In genomic region chr7:157404845-157405481, GRCh38 we compare ENCODE assay signal across 1 cellular context.
TF ChIP-seq lines count a peak whose summit lies in the region.

No MANE protein-coding gene starts in this region.

TF ChIP-seq in K562, 482 proteins besides CTCF, POLR2A, EP300 and RAD21 (continued from another document and continues in another):
- TF ChIP-seq ZNF318 (IDR thresholded peaks at IDR 0.05; ENCODE audit: borderline replicate concordance in 1 of 2, low read depth in 1 of 2) (peak in 1 of 2 experiments; percentile 97; a peak in 2 of 4 replicates), TAF7 (tag; IDR thresholded peaks at IDR 0.05) (no peak), ZNF239 (CRISPR knock-in tag; IDR thresholded peaks at IDR 0.05) (no peak), TRIM28 (IDR thresholded peaks at IDR 0.05) (no peak), GTF2E2 (tag; IDR thresholded peaks at IDR 0.05) (no peak), E2F4 (CRISPR knock-in tag; IDR thresholded peaks at IDR 0.05; ENCODE audit: low read depth) (no peak), NR2C1 (IDR thresholded peaks at IDR 0.05) (0 out of 2 replicates have a peak, but pooled peaks have one; percentile 36), NR2C1 (tag; IDR thresholded peaks at IDR 0.05) (peak; percentile 64; the same call in 1 of the 2 replicates), NFYB (IDR thresholded peaks at IDR 0.05; ENCODE audit: extremely low read depth, insufficient read length) (no peak), E2F5 (CRISPR knock-in tag; IDR thresholded peaks at IDR 0.05) (no peak), ZNF79 (CRISPR knock-in tag; IDR thresholded peaks at IDR 0.05; ENCODE audit: low read depth) (no peak), RBM17 (IDR thresholded peaks at IDR 0.05; ENCODE audit: borderline replicate concordance, low read depth, low read length) (no peak), ZC3H4 (CRISPR knock-in tag; IDR thresholded peaks at IDR 0.05; ENCODE audit: borderline replicate concordance) (no peak), ZNF174 (CRISPR knock-in tag; IDR thresholded peaks at IDR 0.05) (no peak), ELF4 (CRISPR knock-in tag; IDR thresholded peaks at IDR 0.05) (peak; percentile 92), KLF6 (CRISPR knock-in tag; IDR thresholded peaks at IDR 0.05; ENCODE audit: borderline replicate concordance) (peak; percentile 47; the same call in 1 of the 2 replicates), ZNF785 (CRISPR knock-in tag; IDR thresholded peaks at IDR 0.05) (no peak), NFATC3 (IDR thresholded peaks at IDR 0.05) (0 out of 2 replicates have a peak, but pooled peaks have one; percentile 70), HOXB6 (CRISPR knock-in tag; IDR thresholded peaks at IDR 0.05; ENCODE audit: borderline replicate concordance) (no peak), ETV6 (IDR thresholded peaks at IDR 0.05; ENCODE audit: borderline replicate concordance in 1 of 2, low read depth in 2 of 2, low read length in 1 of 2) (peak in 1 of 2 experiments; percentile 63; a peak in 1 of 4 replicates), ETV6 (CRISPR knock-in tag; IDR thresholded peaks at IDR 0.05; ENCODE audit: borderline replicate concordance) (no peak), KLF13 (tag; IDR thresholded peaks at IDR 0.05; ENCODE audit: borderline replicate concordance, low read depth) (no peak), RUNX1 (IDR thresholded peaks at IDR 0.05; ENCODE audit: low read depth) (no peak)
- TF ChIP-seq, protein P1, sequence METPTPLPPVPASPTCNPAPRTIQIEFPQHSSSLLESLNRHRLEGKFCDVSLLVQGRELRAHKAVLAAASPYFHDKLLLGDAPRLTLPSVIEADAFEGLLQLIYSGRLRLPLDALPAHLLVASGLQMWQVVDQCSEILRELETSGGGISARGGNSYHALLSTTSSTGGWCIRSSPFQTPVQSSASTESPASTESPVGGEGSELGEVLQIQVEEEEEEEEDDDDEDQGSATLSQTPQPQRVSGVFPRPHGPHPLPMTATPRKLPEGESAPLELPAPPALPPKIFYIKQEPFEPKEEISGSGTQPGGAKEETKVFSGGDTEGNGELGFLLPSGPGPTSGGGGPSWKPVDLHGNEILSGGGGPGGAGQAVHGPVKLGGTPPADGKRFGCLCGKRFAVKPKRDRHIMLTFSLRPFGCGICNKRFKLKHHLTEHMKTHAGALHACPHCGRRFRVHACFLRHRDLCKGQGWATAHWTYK (CRISPR knock-in tag; IDR thresholded peaks at IDR 0.05) = peak; percentile 88
- TF ChIP-seq, protein P2, sequence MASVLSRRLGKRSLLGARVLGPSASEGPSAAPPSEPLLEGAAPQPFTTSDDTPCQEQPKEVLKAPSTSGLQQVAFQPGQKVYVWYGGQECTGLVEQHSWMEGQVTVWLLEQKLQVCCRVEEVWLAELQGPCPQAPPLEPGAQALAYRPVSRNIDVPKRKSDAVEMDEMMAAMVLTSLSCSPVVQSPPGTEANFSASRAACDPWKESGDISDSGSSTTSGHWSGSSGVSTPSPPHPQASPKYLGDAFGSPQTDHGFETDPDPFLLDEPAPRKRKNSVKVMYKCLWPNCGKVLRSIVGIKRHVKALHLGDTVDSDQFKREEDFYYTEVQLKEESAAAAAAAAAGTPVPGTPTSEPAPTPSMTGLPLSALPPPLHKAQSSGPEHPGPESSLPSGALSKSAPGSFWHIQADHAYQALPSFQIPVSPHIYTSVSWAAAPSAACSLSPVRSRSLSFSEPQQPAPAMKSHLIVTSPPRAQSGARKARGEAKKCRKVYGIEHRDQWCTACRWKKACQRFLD (CRISPR knock-in tag; IDR thresholded peaks at IDR 0.05) = peak; percentile 72
- TF ChIP-seq, protein P3, sequence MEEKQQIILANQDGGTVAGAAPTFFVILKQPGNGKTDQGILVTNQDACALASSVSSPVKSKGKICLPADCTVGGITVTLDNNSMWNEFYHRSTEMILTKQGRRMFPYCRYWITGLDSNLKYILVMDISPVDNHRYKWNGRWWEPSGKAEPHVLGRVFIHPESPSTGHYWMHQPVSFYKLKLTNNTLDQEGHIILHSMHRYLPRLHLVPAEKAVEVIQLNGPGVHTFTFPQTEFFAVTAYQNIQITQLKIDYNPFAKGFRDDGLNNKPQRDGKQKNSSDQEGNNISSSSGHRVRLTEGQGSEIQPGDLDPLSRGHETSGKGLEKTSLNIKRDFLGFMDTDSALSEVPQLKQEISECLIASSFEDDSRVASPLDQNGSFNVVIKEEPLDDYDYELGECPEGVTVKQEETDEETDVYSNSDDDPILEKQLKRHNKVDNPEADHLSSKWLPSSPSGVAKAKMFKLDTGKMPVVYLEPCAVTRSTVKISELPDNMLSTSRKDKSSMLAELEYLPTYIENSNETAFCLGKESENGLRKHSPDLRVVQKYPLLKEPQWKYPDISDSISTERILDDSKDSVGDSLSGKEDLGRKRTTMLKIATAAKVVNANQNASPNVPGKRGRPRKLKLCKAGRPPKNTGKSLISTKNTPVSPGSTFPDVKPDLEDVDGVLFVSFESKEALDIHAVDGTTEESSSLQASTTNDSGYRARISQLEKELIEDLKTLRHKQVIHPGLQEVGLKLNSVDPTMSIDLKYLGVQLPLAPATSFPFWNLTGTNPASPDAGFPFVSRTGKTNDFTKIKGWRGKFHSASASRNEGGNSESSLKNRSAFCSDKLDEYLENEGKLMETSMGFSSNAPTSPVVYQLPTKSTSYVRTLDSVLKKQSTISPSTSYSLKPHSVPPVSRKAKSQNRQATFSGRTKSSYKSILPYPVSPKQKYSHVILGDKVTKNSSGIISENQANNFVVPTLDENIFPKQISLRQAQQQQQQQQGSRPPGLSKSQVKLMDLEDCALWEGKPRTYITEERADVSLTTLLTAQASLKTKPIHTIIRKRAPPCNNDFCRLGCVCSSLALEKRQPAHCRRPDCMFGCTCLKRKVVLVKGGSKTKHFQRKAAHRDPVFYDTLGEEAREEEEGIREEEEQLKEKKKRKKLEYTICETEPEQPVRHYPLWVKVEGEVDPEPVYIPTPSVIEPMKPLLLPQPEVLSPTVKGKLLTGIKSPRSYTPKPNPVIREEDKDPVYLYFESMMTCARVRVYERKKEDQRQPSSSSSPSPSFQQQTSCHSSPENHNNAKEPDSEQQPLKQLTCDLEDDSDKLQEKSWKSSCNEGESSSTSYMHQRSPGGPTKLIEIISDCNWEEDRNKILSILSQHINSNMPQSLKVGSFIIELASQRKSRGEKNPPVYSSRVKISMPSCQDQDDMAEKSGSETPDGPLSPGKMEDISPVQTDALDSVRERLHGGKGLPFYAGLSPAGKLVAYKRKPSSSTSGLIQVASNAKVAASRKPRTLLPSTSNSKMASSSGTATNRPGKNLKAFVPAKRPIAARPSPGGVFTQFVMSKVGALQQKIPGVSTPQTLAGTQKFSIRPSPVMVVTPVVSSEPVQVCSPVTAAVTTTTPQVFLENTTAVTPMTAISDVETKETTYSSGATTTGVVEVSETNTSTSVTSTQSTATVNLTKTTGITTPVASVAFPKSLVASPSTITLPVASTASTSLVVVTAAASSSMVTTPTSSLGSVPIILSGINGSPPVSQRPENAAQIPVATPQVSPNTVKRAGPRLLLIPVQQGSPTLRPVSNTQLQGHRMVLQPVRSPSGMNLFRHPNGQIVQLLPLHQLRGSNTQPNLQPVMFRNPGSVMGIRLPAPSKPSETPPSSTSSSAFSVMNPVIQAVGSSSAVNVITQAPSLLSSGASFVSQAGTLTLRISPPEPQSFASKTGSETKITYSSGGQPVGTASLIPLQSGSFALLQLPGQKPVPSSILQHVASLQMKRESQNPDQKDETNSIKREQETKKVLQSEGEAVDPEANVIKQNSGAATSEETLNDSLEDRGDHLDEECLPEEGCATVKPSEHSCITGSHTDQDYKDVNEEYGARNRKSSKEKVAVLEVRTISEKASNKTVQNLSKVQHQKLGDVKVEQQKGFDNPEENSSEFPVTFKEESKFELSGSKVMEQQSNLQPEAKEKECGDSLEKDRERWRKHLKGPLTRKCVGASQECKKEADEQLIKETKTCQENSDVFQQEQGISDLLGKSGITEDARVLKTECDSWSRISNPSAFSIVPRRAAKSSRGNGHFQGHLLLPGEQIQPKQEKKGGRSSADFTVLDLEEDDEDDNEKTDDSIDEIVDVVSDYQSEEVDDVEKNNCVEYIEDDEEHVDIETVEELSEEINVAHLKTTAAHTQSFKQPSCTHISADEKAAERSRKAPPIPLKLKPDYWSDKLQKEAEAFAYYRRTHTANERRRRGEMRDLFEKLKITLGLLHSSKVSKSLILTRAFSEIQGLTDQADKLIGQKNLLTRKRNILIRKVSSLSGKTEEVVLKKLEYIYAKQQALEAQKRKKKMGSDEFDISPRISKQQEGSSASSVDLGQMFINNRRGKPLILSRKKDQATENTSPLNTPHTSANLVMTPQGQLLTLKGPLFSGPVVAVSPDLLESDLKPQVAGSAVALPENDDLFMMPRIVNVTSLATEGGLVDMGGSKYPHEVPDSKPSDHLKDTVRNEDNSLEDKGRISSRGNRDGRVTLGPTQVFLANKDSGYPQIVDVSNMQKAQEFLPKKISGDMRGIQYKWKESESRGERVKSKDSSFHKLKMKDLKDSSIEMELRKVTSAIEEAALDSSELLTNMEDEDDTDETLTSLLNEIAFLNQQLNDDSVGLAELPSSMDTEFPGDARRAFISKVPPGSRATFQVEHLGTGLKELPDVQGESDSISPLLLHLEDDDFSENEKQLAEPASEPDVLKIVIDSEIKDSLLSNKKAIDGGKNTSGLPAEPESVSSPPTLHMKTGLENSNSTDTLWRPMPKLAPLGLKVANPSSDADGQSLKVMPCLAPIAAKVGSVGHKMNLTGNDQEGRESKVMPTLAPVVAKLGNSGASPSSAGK (IDR thresholded peaks at IDR 0.05) = peak; percentile 96
- TF ChIP-seq, protein P4, sequence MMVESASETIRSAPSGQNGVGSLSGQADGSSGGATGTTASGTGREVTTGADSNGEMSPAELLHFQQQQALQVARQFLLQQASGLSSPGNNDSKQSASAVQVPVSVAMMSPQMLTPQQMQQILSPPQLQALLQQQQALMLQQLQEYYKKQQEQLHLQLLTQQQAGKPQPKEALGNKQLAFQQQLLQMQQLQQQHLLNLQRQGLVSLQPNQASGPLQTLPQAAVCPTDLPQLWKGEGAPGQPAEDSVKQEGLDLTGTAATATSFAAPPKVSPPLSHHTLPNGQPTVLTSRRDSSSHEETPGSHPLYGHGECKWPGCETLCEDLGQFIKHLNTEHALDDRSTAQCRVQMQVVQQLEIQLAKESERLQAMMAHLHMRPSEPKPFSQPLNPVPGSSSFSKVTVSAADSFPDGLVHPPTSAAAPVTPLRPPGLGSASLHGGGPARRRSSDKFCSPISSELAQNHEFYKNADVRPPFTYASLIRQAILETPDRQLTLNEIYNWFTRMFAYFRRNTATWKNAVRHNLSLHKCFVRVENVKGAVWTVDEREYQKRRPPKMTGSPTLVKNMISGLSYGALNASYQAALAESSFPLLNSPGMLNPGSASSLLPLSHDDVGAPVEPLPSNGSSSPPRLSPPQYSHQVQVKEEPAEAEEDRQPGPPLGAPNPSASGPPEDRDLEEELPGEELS (CRISPR knock-in tag; IDR thresholded peaks at IDR 0.05; ENCODE audit: borderline replicate concordance) = no peak
